In genomic region chr2:240919161-240919781, GRCh38 we compare ENCODE assay signal across 18 cellular contexts. TPM values are rescaled to one million over a fixed set of nuclear protein-coding genes. Genes with fewer than 3 reads are reported as not detected.
DNase-seq lines count a peak whose midpoint lies in the region; ATAC-seq and TF ChIP-seq lines count a peak whose summit lies in the region.
"Had no signal": no experiment of that assay in that cellular context is flagged by ENCODE, and none has a peak within 500 bp of the region (broad histone marks: within the 10 kb centered on the region; RNA-seq: fewer than 3 reads in every experiment).

No MANE protein-coding gene starts in this region.

- peak overlapping the region; percentile 12 for H2BK15ac ChIP-seq in mesenchymal stem cell (ENCODE audit: low read depth, poor library complexity, severe bottlenecking)

- H4K91ac ChIP-seq in mesenchymal stem cell (ENCODE audit: low read length), result no peak overlapping the region

- no peak overlapping the region for H3K27ac ChIP-seq in body of pancreas
- H3K27ac ChIP-seq in mesenchymal stem cell (ENCODE audit: low read length, poor library complexity, severe bottlenecking), result no peak overlapping the region
- H3K27ac ChIP-seq in testis, result no peak overlapping the region
- H3K27ac ChIP-seq: epithelial cell of prostate, PC-9 had no signal

- H3K14ac ChIP-seq in mesenchymal stem cell (ENCODE audit: low read length in 2 of 2), result no peak overlapping the region

- no peak for TF ChIP-seq POLR2A in body of pancreas (IDR thresholded peaks at IDR 0.05)
- TF ChIP-seq POLR2A in testis (IDR thresholded peaks at IDR 0.05), result no peak

- H3K18ac ChIP-seq in mesenchymal stem cell (ENCODE audit: low read depth in 1 of 2, low read length in 2 of 2), result no peak overlapping the region

- H3K36me3 ChIP-seq in body of pancreas (replicated peaks in 1 of 2; ENCODE audit: insufficient read depth in 1 of 2, low read depth in 2 of 2), result no peaks in the 10 kb centered on the region
- no peaks in the 10 kb centered on the region for H3K36me3 ChIP-seq in mesenchymal stem cell (ENCODE audit: control insufficient read depth in 1 of 2, insufficient read depth in 2 of 2, low read depth in 1 of 2, low read length in 2 of 2)
- H3K36me3 ChIP-seq in testis (ENCODE audit: low read depth, missing control alignments), result no peaks in the 10 kb centered on the region

- H3K27me3 ChIP-seq in body of pancreas (no peaks in the 10 kb centered on the region), mesenchymal stem cell (ENCODE audit: control insufficient read depth in 1 of 2, insufficient read depth in 1 of 2, low read length in 2 of 2) (peaks cover 0 to 24% of the 10 kb centered on the region in 2 experiments), testis (no peaks in the 10 kb centered on the region)

- H2BK120ac ChIP-seq in mesenchymal stem cell (ENCODE audit: low read depth, low read length), result no peak overlapping the region

- no peak overlapping the region for H3K4me2 ChIP-seq in mesenchymal stem cell (ENCODE audit: low read length, poor library complexity, severe bottlenecking)
- H3K4me2 ChIP-seq: PC-9 had no signal

- TF ChIP-seq CTCF in body of pancreas (IDR thresholded peaks at IDR 0.05) (no peak), testis (IDR thresholded peaks at IDR 0.05) (no peak)

- peak overlapping the region in 1 of 2 experiments; percentile 6 for H2BK12ac ChIP-seq in mesenchymal stem cell (ENCODE audit: low read length in 2 of 2)

- 73 to 79% methylated on average over 5 to 15 of the region's 19 CpGs for WGBS in body of pancreas, 2 donors
- 85% methylated on average over 19 of the region's 19 CpGs for WGBS in mesenchymal stem cell
- 89 to 92% methylated on average over 13 to 19 of the region's 19 CpGs for WGBS in testis, 2 donors

- no peak overlapping the region for H3K4me3 ChIP-seq in body of pancreas
- H3K4me3 ChIP-seq in mesenchymal stem cell (ENCODE audit: insufficient read depth in 1 of 2, low read depth in 1 of 2, low read length in 2 of 2), result peak overlapping the region in 1 of 2 experiments; percentile 21
- no peak overlapping the region for H3K4me3 ChIP-seq in testis
- H3K4me3 ChIP-seq: PC-9, skin epidermis had no signal

- H2AK5ac ChIP-seq in mesenchymal stem cell (ENCODE audit: low read length, severe bottlenecking), result no peak overlapping the region

- H3K23ac ChIP-seq in mesenchymal stem cell (ENCODE audit: low read length in 2 of 2), result no peak overlapping the region

- peak; percentile 2 for DNase-seq in activated gamma-delta T cell treated with Interleukin-2 at 50 U/mL for 16 hours
- no peak for DNase-seq in activated gamma-delta T cell (lab: John Stamatoyannopoulos, UW)
- DNase-seq in body of pancreas, result peak; percentile 1 to 7 (median 4)
- DNase-seq in mesenchymal stem cell, result no peak
- peak; percentile 11 for DNase-seq in testis
- no peak for DNase-seq in cerebellar cortex (ENCODE audit: low spot score)
- no peak for DNase-seq in AG08396 (ENCODE audit: low spot score)
- DNase-seq in activated CD4-positive, alpha-beta T cell treated with anti-CD3 and anti-CD28 coated beads for 1 hour, result no peak
- DNase-seq: DMS53, HCEC 1CT, NCI-H1417 treated with DMSO at 0.1 percent for 48 hours, PC-9, substantia nigra had no signal

- no peak overlapping the region for H4K8ac ChIP-seq in mesenchymal stem cell (ENCODE audit: low read length)

- H3K9ac ChIP-seq in mesenchymal stem cell (ENCODE audit: low read length), result no peak overlapping the region

- H3K4ac ChIP-seq in mesenchymal stem cell (ENCODE audit: low read depth in 1 of 2, low read length in 2 of 2), result no peak overlapping the region

- H3K4me1 ChIP-seq in body of pancreas (peaks cover 4% of the 10 kb centered on the region), mesenchymal stem cell (ENCODE audit: control insufficient read depth, insufficient read depth, low read depth, low read length) (peaks cover 48% of the 10 kb centered on the region), testis (peaks cover 15% of the 10 kb centered on the region)

- no peak overlapping the region for H2AFZ ChIP-seq in mesenchymal stem cell (ENCODE audit: low read depth, low read length)
- H2AFZ ChIP-seq: PC-9 had no signal

- H3K9me3 ChIP-seq in body of pancreas (no peaks in the 10 kb centered on the region), mesenchymal stem cell (ENCODE audit: control insufficient read depth, low read length) (no peaks in the 10 kb centered on the region), testis (no peaks in the 10 kb centered on the region)

- no peak overlapping the region for H2BK5ac ChIP-seq in mesenchymal stem cell (ENCODE audit: low read depth, low read length, poor library complexity, severe bottlenecking)

- intact Hi-C loops in body of pancreas (cut with DNase I), result no loop called here
- intact Hi-C loops in testis (cut with DNase I; ENCODE audit: low total_unique reads), result loop anchor here (10.0 kb wide), 1 partner anchor 76 kb away; the partner anchor contains the start of gene SNED1

- H3K79me1 ChIP-seq in mesenchymal stem cell (replicated peaks; ENCODE audit: low read length, poor library complexity, severe bottlenecking), result no peaks in the 10 kb centered on the region

- no peak for ATAC-seq in body of pancreas
- ATAC-seq: T-cell had no signal

RNA-seq across cellular contexts. Expression of gene CROCC2, which starts 13.1 kb away (rescaled TPM):
- total RNA-seq in body of pancreas (under 1 TPM in 1 of 2 donors, not detected in 1; under 0.01 TPM), testis (under 1 TPM; 0.43 to 0.55 TPM)
- polyA plus RNA-seq in mesenchymal stem cell (2013, experiment 1 of 2), result not detected
- polyA plus RNA-seq in mesenchymal stem cell (2013, experiment 2 of 2), result not detected
- polyA plus RNA-seq in testis (ENCODE audit: insufficient read depth, low read depth, low replicate concordance), result 0.51 TPM
- total RNA-seq: myocyte, PC-9, T-cell had no signal
- polyA plus RNA-seq: keratinocyte had no signal

RNA-seq across cellular contexts. Expression of gene MAB21L4, which starts 23.3 kb away (rescaled TPM):
- total RNA-seq in body of pancreas (under 1 TPM in 1 of 2 donors, not detected in 1; 0.26 TPM), testis (not detected)
- polyA plus RNA-seq in mesenchymal stem cell (2013, experiment 1 of 2), result not detected
- not detected for polyA plus RNA-seq in mesenchymal stem cell (2013, experiment 2 of 2)
- polyA plus RNA-seq in testis (ENCODE audit: insufficient read depth, low read depth, low replicate concordance), result 1.1 TPM
- total RNA-seq: myocyte, T-cell had no signal

RNA-seq across cellular contexts. Expression of gene AGXT, which starts 50.6 kb away (rescaled TPM):
- 1 to 10 TPM in 1 of 2 donors, not detected in 1; 1.6 TPM for total RNA-seq in body of pancreas
- not detected for polyA plus RNA-seq in mesenchymal stem cell (2013, experiment 1 of 2)
- not detected for polyA plus RNA-seq in mesenchymal stem cell (2013, experiment 2 of 2)
- total RNA-seq in testis, result under 1 TPM in 1 of 2 donors, not detected in 1; 0.24 TPM
- polyA plus RNA-seq in testis (ENCODE audit: insufficient read depth, low read depth, low replicate concordance), result 0.51 TPM
- total RNA-seq: myocyte, PC-9 had no signal
- polyA plus RNA-seq: keratinocyte had no signal

Comparison
In these comparisons a context has a peak if more than half of its experiments do, and no peak if none do; other contexts are left out.
1. DNase-seq: peak in activated gamma-delta T cell treated with Interleukin-2 at 50 U/mL for 16 hours (single experiment), body of pancreas (4 of 4) and testis (single experiment); none in activated gamma-delta T cell (single experiment), mesenchymal stem cell (single experiment), cerebellar cortex (single experiment), AG08396 (single experiment) and activated CD4-positive, alpha-beta T cell treated with anti-CD3 and anti-CD28 coated beads for 1 hour (single experiment).